18 cellular contexts compared by ENCODE assay signal in the genomic region with DNA sequence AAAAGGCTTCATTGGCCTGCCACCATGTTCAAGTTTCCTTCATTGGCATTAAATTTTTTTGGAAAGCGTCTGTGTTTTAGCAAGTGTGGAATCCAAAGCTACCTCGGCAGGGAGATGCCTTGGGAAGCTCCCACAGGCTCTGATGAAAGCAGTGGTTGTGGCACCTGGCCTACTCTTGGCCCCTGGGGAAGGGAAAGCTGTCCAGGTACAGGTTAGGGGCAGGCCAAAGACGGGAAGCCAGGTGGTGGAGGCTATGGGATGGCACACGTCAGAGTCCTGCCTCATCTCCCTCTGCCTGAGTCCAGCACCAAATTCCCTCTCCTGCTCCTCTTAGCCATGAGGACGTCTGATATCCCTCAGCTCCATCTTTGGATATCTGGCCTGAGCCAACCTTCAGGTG. TPM values are rescaled to one million over a fixed set of nuclear protein-coding genes. Genes with fewer than 3 reads are reported as not detected.
DNase-seq lines count a peak whose midpoint lies in the region; ATAC-seq and TF ChIP-seq lines count a peak whose summit lies in the region.
"Had no signal": no experiment of that assay in that cellular context is flagged by ENCODE, and none has a peak within 500 bp of the region (broad histone marks: within the 10 kb centered on the region; RNA-seq: fewer than 3 reads in every experiment).

No MANE protein-coding gene starts in this region.

- H2BK20ac ChIP-seq in H9 (ENCODE audit: low read depth, low read length, poor library complexity, severe bottlenecking) = no peak overlapping the region

- H3K27ac ChIP-seq in spleen = no peak overlapping the region
- no peak overlapping the region for H3K27ac ChIP-seq in H9 (ENCODE audit: insufficient read length, low read depth, low read length)
- H3K27ac ChIP-seq: 22Rv1, A549, BLaER1 had no signal

- H3T11ph ChIP-seq in H9 (ENCODE audit: low read length) = no peak overlapping the region

- no peak overlapping the region for H2BK5ac ChIP-seq in H9 (ENCODE audit: insufficient read length, low read length)

- peak; percentile 4 for DNase-seq in activated CD8-positive, alpha-beta memory T cell treated with anti-CD3 and anti-CD28 coated beads, Interleukin-2, amount 50 U/mL, for 48 hours
- DNase-seq in activated CD8-positive, alpha-beta memory T cell treated with anti-CD3 and anti-CD28 coated beads, Interleukin-2, amount 10 ng/mL, durations not matched to agents 7 days and 5 days = no peak
- DNase-seq in left lobe of liver (ENCODE audit: low spot score) (peak; percentile 34), spleen (peak; percentile 33), ureter (ENCODE audit: low spot score) (peak; percentile 23), RPMI8226 (no peak), H9 (no peak)
- DNase-seq: CD4-positive, alpha-beta memory T cell; DMS153; DMS79; GDM1; HFFc6 had no signal

- no peaks in the 10 kb centered on the region for H3K4me1 Mint-ChIP-seq in activated CD8-positive, alpha-beta memory T cell treated with anti-CD3 and anti-CD28 coated beads, Interleukin-2, amount 10 ng/mL, durations not matched to agents 7 days and 5 days
- peaks cover 0 to 3% of the 10 kb centered on the region in 2 experiments; a peak in 2 of 4 replicates for H3K4me1 Mint-ChIP-seq in H9
- H3K4me1 Mint-ChIP-seq: CD14-positive monocyte; CD4-positive, alpha-beta memory T cell; GM23338 had no signal

- H3K4me3 Mint-ChIP-seq in activated CD8-positive, alpha-beta memory T cell treated with anti-CD3 and anti-CD28 coated beads, Interleukin-2, amount 10 ng/mL, durations not matched to agents 7 days and 5 days = no peak overlapping the region
- H3K4me3 Mint-ChIP-seq in H9 = no peak overlapping the region
- H3K4me3 Mint-ChIP-seq: CD14-positive monocyte; CD4-positive, alpha-beta memory T cell; GM23338; HFFc6 had no signal

- H3K36me3 ChIP-seq in spleen = no peaks in the 10 kb centered on the region
- H3K36me3 ChIP-seq: BLaER1 had no signal

- H3K18ac ChIP-seq in H9 (ENCODE audit: insufficient read length, low read depth, low read length) = no peak overlapping the region

- H3K27me3 ChIP-seq in spleen (replicated peaks in 1 of 7) (peaks cover 0 to 49% (median 0%) of the 10 kb centered on the region in 7 donors), H9 (ENCODE audit: insufficient read depth, low read length) (no peaks in the 10 kb centered on the region)
- H3K27me3 ChIP-seq: BLaER1 had no signal

- H3K27ac Mint-ChIP-seq in activated CD8-positive, alpha-beta memory T cell treated with anti-CD3 and anti-CD28 coated beads, Interleukin-2, amount 10 ng/mL, durations not matched to agents 7 days and 5 days = no peak overlapping the region
- no peak overlapping the region for H3K27ac Mint-ChIP-seq in H9
- H3K27ac Mint-ChIP-seq: CD14-positive monocyte; CD4-positive, alpha-beta memory T cell; GM23338; HFFc6 had no signal

- H4K5ac ChIP-seq in H9 (ENCODE audit: insufficient read length, low read depth, low read length) = no peak overlapping the region

- H2BK12ac ChIP-seq in H9 (ENCODE audit: insufficient read length, low read depth, low read length) = no peak overlapping the region

- 70 to 78% (median 76%) methylated on average over 5 of the region's 5 CpGs for WGBS in spleen, 5 donors
- WGBS in H9 (ENCODE audit: extremely low coverage, insufficient read length, low lambda C conversion rate) = no CpG with 5 or more reads among the region's 5 CpGs

- no peak overlapping the region for H2BK120ac ChIP-seq in H9 (ENCODE audit: low read depth, low read length, poor library complexity, severe bottlenecking)

- H3K56ac ChIP-seq in H9 (ENCODE audit: insufficient read length, low read depth, low read length) = no peak overlapping the region

- peaks cover 20% of the 10 kb centered on the region for H3K27me3 Mint-ChIP-seq in activated CD8-positive, alpha-beta memory T cell treated with anti-CD3 and anti-CD28 coated beads, Interleukin-2, amount 10 ng/mL, durations not matched to agents 7 days and 5 days
- H3K27me3 Mint-ChIP-seq in H9 (ENCODE audit: low read depth) = peaks cover 5% of the 10 kb centered on the region

- H3K9ac ChIP-seq in H9 (ENCODE audit: extremely low read depth, insufficient read length, low read length) = no peak overlapping the region
- H3K9ac ChIP-seq: BLaER1 had no signal

- H3K23ac ChIP-seq in H9 (ENCODE audit: insufficient read length, low read depth, low read length) = no peak overlapping the region

- no peak overlapping the region for H2AK5ac ChIP-seq in H9 (ENCODE audit: insufficient read length, low read length)

- TF ChIP-seq CTCF in spleen (IDR thresholded peaks at IDR 0.05 in 8 of 11, conservative IDR thresholded peaks at IDR 0.05 in 3 of 11) = no peak
- TF ChIP-seq CTCF in H9 (conservative IDR thresholded peaks at IDR 0.05) = no peak

- no peak for TF ChIP-seq POLR2A in spleen (IDR thresholded peaks at IDR 0.05)

- H4K91ac ChIP-seq in H9 (ENCODE audit: insufficient read length, low read depth, low read length) = no peak overlapping the region

- H4K8ac ChIP-seq in H9 (replicated peaks; ENCODE audit: insufficient read length, low read depth, low read length) = no peak overlapping the region

- no peak overlapping the region for H3K14ac ChIP-seq in H9 (ENCODE audit: insufficient read depth, low read length)

- H3K79me2 ChIP-seq in H9 (ENCODE audit: insufficient read depth, low read length) = no peaks in the 10 kb centered on the region

- no peaks in the 10 kb centered on the region for H3K9me3 Mint-ChIP-seq in activated CD8-positive, alpha-beta memory T cell treated with anti-CD3 and anti-CD28 coated beads, Interleukin-2, amount 10 ng/mL, durations not matched to agents 7 days and 5 days (ENCODE audit: low read depth)
- H3K9me3 Mint-ChIP-seq in H9 = no peaks in the 10 kb centered on the region; a peak in 1 of 5 replicates
- H3K9me3 Mint-ChIP-seq: CD14-positive monocyte, GM23338, HFFc6 had no signal

- H3K4me1 ChIP-seq in spleen (no peaks in the 10 kb centered on the region), H9 (ENCODE audit: insufficient read depth, low read length) (no peaks in the 10 kb centered on the region)
- H3K4me1 ChIP-seq: A549 had no signal

- H3K9me3 ChIP-seq in spleen = no peaks in the 10 kb centered on the region
- H3K9me3 ChIP-seq in H9 (ENCODE audit: control insufficient read depth, low read depth, low read length) = no peaks in the 10 kb centered on the region
- H3K9me3 ChIP-seq: A549, BLaER1 had no signal

- no peak for ATAC-seq in activated CD8-positive, alpha-beta memory T cell treated with anti-CD3 and anti-CD28 coated beads, Interleukin-2, amount 10 ng/mL, durations not matched to agents 7 days and 5 days
- ATAC-seq in left lobe of liver = no peak
- ATAC-seq: A549 had no signal

- no peaks in the 10 kb centered on the region for H3K23me2 ChIP-seq in H9 (ENCODE audit: insufficient read length, low read depth, low read length, poor library complexity, severe bottlenecking)

- H3K4ac ChIP-seq in H9 (ENCODE audit: low read depth, low read length) = no peak overlapping the region

- CTCF ChIA-PET in activated CD8-positive, alpha-beta memory T cell treated with anti-CD3 and anti-CD28 coated beads, Interleukin-2, amount 10 ng/mL, durations not matched to agents 7 days and 5 days (lab: Charles Lee) = interaction anchor here (0.5 to 2.5 kb wide), 4 partner anchors 7 to 338 kb away, joined by 3 to 9 read pairs (median 4); no protein-coding TSS in a partner anchor

- intact Hi-C loops in spleen (cut with DNase I; ENCODE audit: low total_unique reads) = no loop called here

- H3K4me3 ChIP-seq in spleen = no peak overlapping the region
- H3K4me3 ChIP-seq: A549, BLaER1, GM23338 had no signal

- H3K4me2 ChIP-seq in H9 (ENCODE audit: insufficient read depth, insufficient read length, low read length) = no peak overlapping the region
- H3K4me2 ChIP-seq: A549, BLaER1, GM23338 had no signal

- H3K36me3 Mint-ChIP-seq in activated CD8-positive, alpha-beta memory T cell treated with anti-CD3 and anti-CD28 coated beads, Interleukin-2, amount 10 ng/mL, durations not matched to agents 7 days and 5 days = no peaks in the 10 kb centered on the region
- H3K36me3 Mint-ChIP-seq in H9 (ENCODE audit: insufficient read depth in 1 of 3, low read depth in 3 of 3) = no peaks in the 10 kb centered on the region
- H3K36me3 Mint-ChIP-seq: CD14-positive monocyte; CD4-positive, alpha-beta memory T cell had no signal

- no peaks in the 10 kb centered on the region for H4K20me1 ChIP-seq in H9 (ENCODE audit: control insufficient read depth, insufficient read depth, insufficient read length)
- H4K20me1 ChIP-seq: BLaER1 had no signal

- no peak overlapping the region for H2BK15ac ChIP-seq in H9 (ENCODE audit: low read depth, low read length)

- no peaks in the 10 kb centered on the region for H3K79me1 ChIP-seq in H9 (ENCODE audit: insufficient read depth, low read depth, low read length, poor library complexity, severe bottlenecking)

- H2AFZ ChIP-seq in H9 (ENCODE audit: low read length) = no peak overlapping the region

RNA-seq across cellular contexts. Expression of a gene that starts 49.7 kb away (rescaled TPM):
- not detected for total RNA-seq in activated CD8-positive, alpha-beta memory T cell treated with anti-CD3 and anti-CD28 coated beads, Interleukin-2, amount 10 ng/mL, durations not matched to agents 7 days and 5 days
- total RNA-seq in left lobe of liver (not detected), spleen (not detected), ureter (not detected), H9 (2021) (not detected in 2 replicates)
- not detected for polyA plus RNA-seq in spleen
- total RNA-seq: CD4-positive, alpha-beta memory T cell; Daoy; GM23338; HFFc6 had no signal
- polyA plus RNA-seq: A549; CD14-positive monocyte; CD4-positive, alpha-beta memory T cell; GM23338 had no signal

Comparison
In these comparisons a context has a peak if more than half of its experiments do, and no peak if none do; other contexts are left out.
1. DNase-seq: peak in activated CD8-positive, alpha-beta memory T cell treated with anti-CD3 and anti-CD28 coated beads, Interleukin-2, amount 50 U/mL, for 48 hours (single experiment), left lobe of liver (single experiment), spleen (single experiment) and ureter (single experiment); none in activated CD8-positive, alpha-beta memory T cell treated with anti-CD3 and anti-CD28 coated beads, Interleukin-2, amount 10 ng/mL, durations not matched to agents 7 days and 5 days (single experiment), RPMI8226 (single experiment) and H9 (single experiment).